14 cellular contexts compared by ENCODE assay signal in the genomic region with DNA sequence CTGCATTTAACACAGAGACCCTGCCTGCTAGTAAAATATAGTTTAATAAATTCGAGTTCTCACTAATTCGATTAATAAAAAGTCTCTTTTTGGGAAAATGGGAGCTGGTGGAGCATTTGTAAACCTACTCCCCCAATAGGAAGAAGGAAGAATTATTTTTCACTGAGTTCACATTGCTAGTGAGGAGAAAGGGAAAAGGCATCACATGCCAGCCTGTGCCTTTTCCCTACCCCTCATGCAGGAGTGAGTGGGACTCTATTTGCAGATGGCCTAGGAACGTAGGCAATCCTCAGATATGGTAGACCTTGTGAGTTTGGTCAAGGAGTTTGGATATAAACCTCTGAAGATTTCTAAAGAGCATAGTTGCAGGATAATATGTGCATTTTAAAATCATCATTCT.
A peak's percentile ranks its signal among the peaks of the same experiment; 100 is the strongest.
DNase-seq lines count a peak whose midpoint lies in the region; ATAC-seq and TF ChIP-seq lines count a peak whose summit lies in the region.
"Had no signal": no experiment of that assay in that cellular context is flagged by ENCODE, and none has a peak within 500 bp of the region (broad histone marks: within the 10 kb centered on the region; RNA-seq: fewer than 3 reads in every experiment).

No MANE protein-coding gene starts in this region.

- H3K27me3 Mint-ChIP-seq in activated T-helper 17 cell treated with anti-CD3 and anti-CD28 coated beads, Interleukin-2, amount 50 U/mL, for 72 hours, result no peaks in the 10 kb centered on the region
- no peaks in the 10 kb centered on the region for H3K27me3 Mint-ChIP-seq in natural killer cell (ENCODE audit: low read depth in 2 of 2)

- H3K9me3 Mint-ChIP-seq in activated T-helper 17 cell treated with anti-CD3 and anti-CD28 coated beads, Interleukin-2, amount 50 U/mL, for 72 hours, result peaks cover 4% of the 10 kb centered on the region
- H3K9me3 Mint-ChIP-seq in natural killer cell, result no peaks in the 10 kb centered on the region

- peaks cover 63% of the 10 kb centered on the region for H3K4me1 Mint-ChIP-seq in activated T-helper 17 cell treated with anti-CD3 and anti-CD28 coated beads, Interleukin-2, amount 50 U/mL, for 72 hours
- peaks cover 76 to 80% of the 10 kb centered on the region in 2 donors for H3K4me1 Mint-ChIP-seq in natural killer cell

- TF ChIP-seq CTCF in natural killer cell (IDR thresholded peaks at IDR 0.05), result no peak

- DNase-seq in DMS53 (lab: John Stamatoyannopoulos, UW), result peak; percentile 3
- no peak for DNase-seq in DMS53 treated with DMSO at 0.1 percent for 48 hours (lab: John Stamatoyannopoulos, UW; ENCODE audit: unreplicated experiment)
- peak; percentile 38 for DNase-seq in HCEC 1CT
- no peak for DNase-seq in natural killer cell
- DNase-seq in mucosa of gallbladder (ENCODE audit: low spot score), result no peak
- DNase-seq in NCI-H146 (lab: John Stamatoyannopoulos, UW), result no peak
- DNase-seq: activated CD4-positive, alpha-beta T cell treated with anti-CD3 and anti-CD28 coated beads, Interleukin-2, amount 50 U/mL, for 48 hours; aorta; DMS79; left lung; mucosa of descending colon had no signal

- H3K4me3 Mint-ChIP-seq in activated T-helper 17 cell treated with anti-CD3 and anti-CD28 coated beads, Interleukin-2, amount 50 U/mL, for 72 hours, result peak overlapping the region; percentile 59
- peak overlapping the region; percentile 48 for H3K4me3 Mint-ChIP-seq in natural killer cell

- no peak for ATAC-seq in activated T-helper 17 cell treated with anti-CD3 and anti-CD28 coated beads, Interleukin-2, amount 50 U/mL, for 72 hours (replicated peaks)
- no peak for ATAC-seq in natural killer cell
- no peak for ATAC-seq in GM18868 (IDR thresholded peaks at IDR 0.05; ENCODE audit: unreplicated experiment)
- ATAC-seq: gastroesophageal sphincter, left lung, mucosa of descending colon had no signal

- intact Hi-C loops in natural killer cell (cut with micrococcal nuclease), result no loop called here

- peaks cover 6% of the 10 kb centered on the region for H3K36me3 Mint-ChIP-seq in activated T-helper 17 cell treated with anti-CD3 and anti-CD28 coated beads, Interleukin-2, amount 50 U/mL, for 72 hours (ENCODE audit: low read depth)
- H3K36me3 Mint-ChIP-seq in natural killer cell, result no peaks in the 10 kb centered on the region

- peak overlapping the region; percentile 69 for H3K27ac Mint-ChIP-seq in activated T-helper 17 cell treated with anti-CD3 and anti-CD28 coated beads, Interleukin-2, amount 50 U/mL, for 72 hours
- peak overlapping the region; percentile 65 to 87 for H3K27ac Mint-ChIP-seq in natural killer cell

Comparison
In these comparisons a context has a peak if more than half of its experiments do, and no peak if none do; other contexts are left out.
1. DNase-seq: peak in DMS53 (single experiment) and HCEC 1CT (single experiment); none in DMS53 treated with DMSO at 0.1 percent for 48 hours (single experiment), natural killer cell (single experiment), mucosa of gallbladder (single experiment) and NCI-H146 (single experiment).